In genomic region chr7:151251926-151252835, GRCh38 we compare ENCODE assay signal across 2 cellular contexts.
TF ChIP-seq lines count a peak whose summit lies in the region.

No MANE protein-coding gene starts in this region.

TF ChIP-seq in HepG2, 621 proteins besides CTCF, POLR2A, EP300 and RAD21 (continues in another document):
- TF ChIP-seq ZNF574 (CRISPR knock-in tag; IDR thresholded peaks at IDR 0.05): 0 out of 2 replicates have a peak, but pooled peaks have one; percentile 3
- 0 out of 2 replicates have a peak, but pooled peaks have one; percentile 27 for TF ChIP-seq ZNF710 (CRISPR knock-in tag; IDR thresholded peaks at IDR 0.05; ENCODE audit: borderline replicate concordance)
- TF ChIP-seq RXRB (CRISPR knock-in tag; IDR thresholded peaks at IDR 0.05; ENCODE audit: borderline replicate concordance): no peak
- TF ChIP-seq ZNF747 (CRISPR knock-in tag; IDR thresholded peaks at IDR 0.05; ENCODE audit: borderline replicate concordance): no peak
- TF ChIP-seq MTF2 (CRISPR knock-in tag; IDR thresholded peaks at IDR 0.05; ENCODE audit: borderline replicate concordance): 0 out of 2 replicates have a peak, but pooled peaks have one; percentile 12
- no peak for TF ChIP-seq DRAP1 (CRISPR knock-in tag; IDR thresholded peaks at IDR 0.05)
- TF ChIP-seq NR2F6 (IDR thresholded peaks at IDR 0.05): no peak
- TF ChIP-seq NR2F6 (CRISPR knock-in tag; IDR thresholded peaks at IDR 0.05): peak; percentile 25; the same call in 1 of the 2 replicates
- peak; percentile 40 for TF ChIP-seq ZNF687 (CRISPR knock-in tag; IDR thresholded peaks at IDR 0.05)
- no peak for TF ChIP-seq ZNF549 (CRISPR knock-in tag; IDR thresholded peaks at IDR 0.05)
- no peak for TF ChIP-seq RORA (CRISPR knock-in tag; IDR thresholded peaks at IDR 0.05)
- no peak for TF ChIP-seq TSC22D2 (CRISPR knock-in tag; IDR thresholded peaks at IDR 0.05; ENCODE audit: borderline replicate concordance)
- no peak for TF ChIP-seq ZNF576 (CRISPR knock-in tag; IDR thresholded peaks at IDR 0.05)
- no peak for TF ChIP-seq ZNF33A (CRISPR knock-in tag; IDR thresholded peaks at IDR 0.05; ENCODE audit: borderline replicate concordance)
- TF ChIP-seq SALL1 (CRISPR knock-in tag; IDR thresholded peaks at IDR 0.05): 0 out of 2 replicates have a peak, but pooled peaks have one; percentile 19
- 0 out of 2 replicates have a peak, but pooled peaks have one; percentile 23 for TF ChIP-seq ZNF607 (CRISPR knock-in tag; IDR thresholded peaks at IDR 0.05; ENCODE audit: borderline replicate concordance)
- no peak for TF ChIP-seq MEIS1 (CRISPR knock-in tag; IDR thresholded peaks at IDR 0.05; ENCODE audit: borderline replicate concordance)
- TF ChIP-seq RBM22 (optimal IDR thresholded peaks at IDR 0.05; ENCODE audit: low read length): no peak
- no peak for TF ChIP-seq NONO (IDR thresholded peaks at IDR 0.05)
- no peak for TF ChIP-seq NONO (CRISPR knock-in tag; conservative IDR thresholded peaks at IDR 0.05)
- TF ChIP-seq ERF (CRISPR knock-in tag; IDR thresholded peaks at IDR 0.05): no peak
- TF ChIP-seq EEA1 (CRISPR knock-in tag; IDR thresholded peaks at IDR 0.05; ENCODE audit: borderline replicate concordance): no peak
- no peak for TF ChIP-seq ZNF382 (CRISPR knock-in tag; IDR thresholded peaks at IDR 0.05; ENCODE audit: borderline replicate concordance)

TF ChIP-seq in GM12891, 5 proteins besides CTCF, POLR2A, EP300 and RAD21:
- TF ChIP-seq SPI1 (IDR thresholded peaks at IDR 0.05; ENCODE audit: low read depth, low read length): no peak
- TF ChIP-seq POU2F2 (IDR thresholded peaks at IDR 0.05; ENCODE audit: low read depth, low read length): no peak
- no peak for TF ChIP-seq PAX5 (IDR thresholded peaks at IDR 0.05; ENCODE audit: insufficient read depth, low read length, severe bottlenecking)
- TF ChIP-seq POLR2AphosphoS5 (IDR thresholded peaks at IDR 0.05; ENCODE audit: low read depth, low read length): no peak
- no peak for TF ChIP-seq TAF1 (IDR thresholded peaks at IDR 0.05; ENCODE audit: low read depth, low read length)
TF ChIP-seq in GM12891: peak in this region for 0.
